Comparison of ENCODE assay signal across 8 cellular contexts in genomic region chr21:42219606-42220137, GRCh38. TPM values are rescaled to one million over a fixed set of nuclear protein-coding genes. Genes with fewer than 3 reads are reported as not detected.
DNase-seq lines count a peak whose midpoint lies in the region; FAIRE-seq and TF ChIP-seq lines count a peak whose summit lies in the region.

No MANE protein-coding gene starts in this region.

- FAIRE-seq in RCC 7860 (lab: Jason Lieb, UNC) (no peak), D721Med (lab: Jason Lieb, UNC) (no peak)

- peak overlapping the region; percentile 24 for H2AFZ ChIP-seq in neuron (ENCODE audit: low read depth, low read length)

- H3K36me3 ChIP-seq in H7 (replicated peaks; ENCODE audit: control insufficient read depth, insufficient read depth, low read length) (no peaks in the 10 kb centered on the region), neuron (ENCODE audit: insufficient read depth, low read length) (no peaks in the 10 kb centered on the region)

- TF ChIP-seq CTCF in fibroblast of the aortic adventitia (IDR thresholded peaks at IDR 0.05; ENCODE audit: insufficient read depth, low read length): no peak
- TF ChIP-seq CTCF in D721Med (IDR thresholded peaks at IDR 0.05; ENCODE audit: insufficient read depth, missing control alignments): no peak

- H3K27me3 ChIP-seq in H7 (ENCODE audit: control insufficient read depth, insufficient read depth, low read length) (peaks cover 50% of the 10 kb centered on the region), neuron (ENCODE audit: insufficient read depth, low read length) (peaks cover 54% of the 10 kb centered on the region)

- H3K4me1 ChIP-seq in neuron (ENCODE audit: insufficient read depth, low read length): peaks cover 24% of the 10 kb centered on the region

- peak overlapping the region; percentile 44 for H3K4me3 ChIP-seq in H7 (ENCODE audit: insufficient read depth, low read depth, low read length)
- H3K4me3 ChIP-seq in fibroblast of the aortic adventitia (ENCODE audit: low read depth, low read length): peak overlapping the region; percentile 55
- H3K4me3 ChIP-seq in neuron (ENCODE audit: low read length): peak overlapping the region; percentile 7

- DNase-seq in D341Med (ENCODE audit: low spot score): peak; percentile 58
- peak; percentile 80 for DNase-seq in H7
- DNase-seq in activated CD4-positive, alpha-beta T cell treated with anti-CD3 and anti-CD28 coated beads, Interleukin-2, amount 50 U/mL, for 48 hours: peak; percentile 34 to 47
- DNase-seq in fibroblast of the aortic adventitia (ENCODE audit: low read depth): no peak
- no peak for DNase-seq in LoVo (ENCODE audit: low spot score)
- DNase-seq in RCC 7860 (ENCODE audit: low spot score): no peak
- no peak for DNase-seq in D721Med (ENCODE audit: insufficient read length, low spot score)

- H3K9me3 ChIP-seq in neuron (ENCODE audit: low read length): peaks cover 8% of the 10 kb centered on the region

RNA-seq across cellular contexts. Expression of gene ABCG1, which starts 0.7 kb away (rescaled TPM):
- 0.07 and 0.92 TPM in 2 replicates for total RNA-seq in H7 (2014; rRNA removed; shearing (Covaris generic))
- 0.08 and 0.09 TPM in 2 replicates for total RNA-seq in fibroblast of the aortic adventitia (ENCODE audit: low replicate concordance)

Comparison
In these comparisons a context has a peak if more than half of its experiments do, and no peak if none do; other contexts are left out.
1. DNase-seq: peak in D341Med (single experiment), H7 (single experiment) and activated CD4-positive, alpha-beta T cell treated with anti-CD3 and anti-CD28 coated beads, Interleukin-2, amount 50 U/mL, for 48 hours (2 of 2); none in fibroblast of the aortic adventitia (single experiment), LoVo (single experiment), RCC 7860 (single experiment) and D721Med (single experiment).
2. Peak in every context shown above with its lines, with median percentiles within 50 percentile points of each other: H3K4me3 ChIP-seq.